ENCODE assay signal across 8 cellular contexts in genomic region chr7:94621120-94621519, GRCh38. TPM values are rescaled to one million over a fixed set of nuclear protein-coding genes. Genes with fewer than 3 reads are reported as not detected.
DNase-seq lines count a peak whose midpoint lies in the region; ATAC-seq and TF ChIP-seq lines count a peak whose summit lies in the region.
"Had no signal": no experiment of that assay in that cellular context is flagged by ENCODE, and none has a peak within 500 bp of the region (broad histone marks: within the 10 kb centered on the region; RNA-seq: fewer than 3 reads in every experiment).

No MANE protein-coding gene starts in this region.

- TF ChIP-seq CTCF in chondrocyte (IDR thresholded peaks at IDR 0.05): no peak

- H3K9me3 Mint-ChIP-seq in chondrocyte (ENCODE audit: low read depth): no peaks in the 10 kb centered on the region
- H3K9me3 Mint-ChIP-seq in stimulated activated naive B cell treated with anti-CD40 and anti-IgM and Interleukin-4, amounts not matched to agents 10 μg/mL and 1 μg/mL and 100 μg/mL, for 72 hours: no peaks in the 10 kb centered on the region
- H3K9me3 Mint-ChIP-seq: T-helper 2 cell treated with Interferon-gamma antibody and Interleukin-4, amounts not matched to agents 5 μg/mL and 100 μg/mL, for 36 hours had no signal

- ATAC-seq in GM21515 (IDR thresholded peaks at IDR 0.05; ENCODE audit: unreplicated experiment): peak; percentile 13
- ATAC-seq in HG03064 (IDR thresholded peaks at IDR 0.05; ENCODE audit: low read depth, unreplicated experiment): peak; percentile 11
- ATAC-seq in stimulated activated naive B cell treated with anti-CD40 and anti-IgM and Interleukin-4, amounts not matched to agents 10 μg/mL and 1 μg/mL and 100 μg/mL, for 72 hours (replicated peaks): peak in 1 of 2 donors; percentile 4

- H3K4me3 Mint-ChIP-seq in chondrocyte (ENCODE audit: unreplicated experiment): no peak overlapping the region
- no peak overlapping the region for H3K4me3 Mint-ChIP-seq in stimulated activated naive B cell treated with anti-CD40 and anti-IgM and Interleukin-4, amounts not matched to agents 10 μg/mL and 1 μg/mL and 100 μg/mL, for 72 hours
- H3K4me3 Mint-ChIP-seq: T-helper 2 cell treated with Interferon-gamma antibody and Interleukin-4, amounts not matched to agents 5 μg/mL and 100 μg/mL, for 36 hours had no signal

- peaks cover 2% of the 10 kb centered on the region for H3K36me3 Mint-ChIP-seq in chondrocyte (ENCODE audit: low read depth)
- no peaks in the 10 kb centered on the region for H3K36me3 Mint-ChIP-seq in stimulated activated naive B cell treated with anti-CD40 and anti-IgM and Interleukin-4, amounts not matched to agents 10 μg/mL and 1 μg/mL and 100 μg/mL, for 72 hours

- no peak for DNase-seq in chondrocyte (ENCODE audit: low spot score)
- no peak for DNase-seq in stimulated activated naive B cell treated with anti-CD40 and anti-IgM and Interleukin-4, amounts not matched to agents 10 μg/mL and 1 μg/mL and 100 μg/mL, for 72 hours
- DNase-seq in posterior vena cava (ENCODE audit: low spot score): no peak
- no peak for DNase-seq in EL
- no peak for DNase-seq in NCI-H82 treated with DMSO at 0.1 percent for 48 hours (lab: John Stamatoyannopoulos, UW; ENCODE audit: unreplicated experiment)

- H3K27me3 Mint-ChIP-seq in chondrocyte (ENCODE audit: low read depth): no peaks in the 10 kb centered on the region
- H3K27me3 Mint-ChIP-seq in stimulated activated naive B cell treated with anti-CD40 and anti-IgM and Interleukin-4, amounts not matched to agents 10 μg/mL and 1 μg/mL and 100 μg/mL, for 72 hours: no peaks in the 10 kb centered on the region

- H3K4me1 Mint-ChIP-seq in chondrocyte (ENCODE audit: low read depth): peaks cover 14% of the 10 kb centered on the region
- peaks cover 10 to 13% of the 10 kb centered on the region in 2 donors for H3K4me1 Mint-ChIP-seq in stimulated activated naive B cell treated with anti-CD40 and anti-IgM and Interleukin-4, amounts not matched to agents 10 μg/mL and 1 μg/mL and 100 μg/mL, for 72 hours

- intact Hi-C loops in posterior vena cava (cut with DNase I): no loop called here

- H3K27ac Mint-ChIP-seq in chondrocyte (ENCODE audit: unreplicated experiment): peak overlapping the region; percentile 94
- peak overlapping the region; percentile 85 for H3K27ac Mint-ChIP-seq in stimulated activated naive B cell treated with anti-CD40 and anti-IgM and Interleukin-4, amounts not matched to agents 10 μg/mL and 1 μg/mL and 100 μg/mL, for 72 hours
- H3K27ac Mint-ChIP-seq: T-helper 2 cell treated with Interferon-gamma antibody and Interleukin-4, amounts not matched to agents 5 μg/mL and 100 μg/mL, for 36 hours had no signal

RNA-seq across cellular contexts. Expression of gene SGCE, which starts 34.8 kb away (rescaled TPM):
- total RNA-seq in chondrocyte (61.1 to 76.8 TPM (median 72.3 TPM) in 3 replicates), posterior vena cava (10 to 100 TPM; 59.4 to 67.2 TPM)
